8 cellular contexts compared by ENCODE assay signal in the genomic region with DNA sequence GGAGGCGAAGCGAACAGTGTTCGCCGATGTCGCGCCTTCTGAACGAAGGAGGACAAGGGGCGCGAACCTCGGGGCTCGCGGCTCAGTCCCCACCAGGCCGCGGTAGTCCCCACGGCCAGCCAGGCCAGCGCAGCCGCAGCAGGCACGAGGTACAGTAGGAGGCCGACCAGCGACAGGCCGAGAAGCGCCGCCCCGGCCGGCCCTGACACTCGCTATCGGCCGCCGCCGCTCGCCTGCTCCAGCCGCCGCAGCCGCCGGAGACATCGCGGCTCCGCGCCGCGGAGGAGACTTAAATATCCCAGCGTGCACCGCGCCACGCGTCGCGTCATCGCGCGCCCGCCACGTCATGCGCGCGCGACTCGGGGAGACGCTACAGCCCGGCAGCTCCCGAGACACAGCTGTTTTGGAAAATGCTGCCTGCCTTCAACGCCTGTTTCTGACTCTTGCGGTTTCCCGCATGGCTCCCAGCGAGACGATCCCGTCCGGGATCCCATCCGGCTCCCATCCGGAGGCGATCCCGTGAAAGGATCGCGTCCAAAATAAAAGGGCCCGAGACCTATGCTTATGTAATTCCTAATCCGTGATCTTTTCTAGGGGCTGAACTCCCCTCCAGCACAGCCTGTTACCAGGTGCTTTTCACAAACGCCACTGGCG. TPM values are rescaled to one million over a fixed set of nuclear protein-coding genes. Genes with fewer than 3 reads are reported as not detected.
DNase-seq lines count a peak whose midpoint lies in the region; FAIRE-seq and TF ChIP-seq lines count a peak whose summit lies in the region.
"Not testable (repeated sequence)": the region's sequence is repeated elsewhere in the genome, so short reads cannot be mapped to it uniquely, and the experiment has no call there.

Gene POMZP3 (minus strand): TSS at position 291 of the 654 bp plus-strand sequence. CDS start 1,215 bp downstream, outside the sequence.

- TF ChIP-seq EP300 in neural cell (conservative IDR thresholded peaks at IDR 0.05; ENCODE audit: poor library complexity, severe bottlenecking), result not testable (repeated sequence)

- H3F3A ChIP-seq in neural cell (ENCODE audit: insufficient read depth, low read length, poor library complexity, severe bottlenecking), result not testable (repeated sequence)

- H3K9ac ChIP-seq in HUES64 (ENCODE audit: low read depth, low read length) (peak within 1 kb of the TSS; percentile 85), neural cell (ENCODE audit: low read length) (peak within 1 kb of the TSS; percentile 62)

- not testable (repeated sequence) for H3K4me2 ChIP-seq in neural cell (ENCODE audit: low read length)

- not testable (repeated sequence) for FAIRE-seq in H54 (lab: Jason Lieb, UNC)

- under 1% methylated on average over 18 of the region's 78 CpGs for WGBS in HUES64

- not testable (repeated sequence) for H3K27me3 ChIP-seq in HUES64 (ENCODE audit: insufficient read depth, low read length); neural cell (ENCODE audit: insufficient read depth, low read depth, low read length)

- TF ChIP-seq POLR2A in GM10847 (IDR thresholded peaks at IDR 0.05; ENCODE audit: extremely low read depth, insufficient read length) (peak; percentile 21), H54 (IDR thresholded peaks at IDR 0.05; ENCODE audit: low read depth, low read length) (peak; percentile 38; the same call in 1 of the 2 replicates)

- H3K27ac ChIP-seq in HUES64 (ENCODE audit: low read depth, low read length) (peak within 1 kb of the TSS; percentile 76; the same call in 1 of the 2 replicates), neural cell (ENCODE audit: low read length) (peak within 1 kb of the TSS; percentile 39), substantia nigra (ENCODE audit: low read depth, low read length, poor library complexity, severe bottlenecking) (peak within 1 kb of the TSS; percentile 70)

- TF ChIP-seq CTCF in neural cell (IDR thresholded peaks at IDR 0.05; ENCODE audit: poor library complexity, severe bottlenecking), result not testable (repeated sequence)

- H2AFZ ChIP-seq in neural cell (ENCODE audit: low read depth, low read length), result not testable (repeated sequence)

- H4K20me1 ChIP-seq in neural cell (ENCODE audit: insufficient read depth), result not testable (repeated sequence)

- DNase-seq in H54 (ENCODE audit: insufficient read length, low spot score), result not testable (repeated sequence)
- peak in 3 of 5 experiments; percentile 17 to 55 (median 19) for DNase-seq in T-helper 2 cell
- peak; percentile 3 for DNase-seq in amniotic epithelial cell (ENCODE audit: low read depth)
- peak in 39 of 42 donors; percentile 12 to 66 (median 33) for DNase-seq in head of caudate nucleus
- DNase-seq in substantia nigra (lab: John Stamatoyannopoulos, UW), result peak in 22 of 49 donors; percentile 4 to 44 (median 25)

- not testable (repeated sequence) for H3K9me2 ChIP-seq in neural cell (ENCODE audit: insufficient read depth, low read length)

- not testable (repeated sequence) for H3K4me1 ChIP-seq in HUES64 (ENCODE audit: insufficient read depth, low read length)

- H3K9me3 ChIP-seq in HUES64 (ENCODE audit: insufficient read depth, low read depth, low read length); neural cell (ENCODE audit: low read length): not testable (repeated sequence)

- H3K36me3 ChIP-seq in HUES64 (ENCODE audit: insufficient read depth, low read length); neural cell (ENCODE audit: insufficient read depth, low read length): not testable (repeated sequence)

- intact Hi-C loops in head of caudate nucleus (cut with DNase I), result not testable (repeated sequence)

- H3K4me3 ChIP-seq in HUES64 (ENCODE audit: low read length), result peak within 1 kb of the TSS; percentile 70
- peak within 1 kb of the TSS; percentile 61 for H3K4me3 ChIP-seq in neural cell (ENCODE audit: low read length)

- not testable (repeated sequence) for H3K79me2 ChIP-seq in neural cell (replicated peaks; ENCODE audit: insufficient read depth, low read length)

- TF ChIP-seq RAD21 in neural cell (conservative IDR thresholded peaks at IDR 0.05), result not testable (repeated sequence)

TF ChIP-seq in neural cell, 6 proteins besides CTCF, POLR2A, EP300 and RAD21:
- TF ChIP-seq POLR2AphosphoS5 (IDR thresholded peaks at IDR 0.05) (peak; percentile 57), MXI1 (conservative IDR thresholded peaks at IDR 0.05; ENCODE audit: poor library complexity, severe bottlenecking) (peak; percentile 53)

RNA-seq across cellular contexts. Expression of gene POMZP3, which starts in this region (rescaled TPM):
- 8.1 TPM for polyA plus RNA-seq in HUES64 (2013, experiment 1 of 2)
- polyA plus RNA-seq in HUES64 (2013, experiment 2 of 2), result 11.2 TPM
- polyA plus RNA-seq in neural cell, result 1.4 and 7.0 TPM in 2 replicates
- 3.9 and 5.4 TPM in 2 replicates for polyA minus RNA-seq in neural cell
